Comparison of ENCODE assay signal across 11 cellular contexts in genomic region chr11:128573674-128574073, GRCh38. TPM values are rescaled to one million over a fixed set of nuclear protein-coding genes. Genes with fewer than 3 reads are reported as not detected.
DNase-seq lines count a peak whose midpoint lies in the region; ATAC-seq and TF ChIP-seq lines count a peak whose summit lies in the region.
"Had no signal": no experiment of that assay in that cellular context is flagged by ENCODE, and none has a peak within 500 bp of the region (broad histone marks: within the 10 kb centered on the region; RNA-seq: fewer than 3 reads in every experiment).

No MANE protein-coding gene starts in this region.

- ATAC-seq in PC-3: no peak

- BruUV-seq in PC-3 (replicated peaks; lab: Mats Ljungman, UMichigan): no TSS peak

- POLR2A ChIA-PET in PC-3 (lab: Charles Lee; ENCODE audit: unreplicated experiment): no interaction called here

- WGBS in transverse colon (ENCODE audit: low coverage in 1 of 2), 2 donors: 92 to 97% methylated on average over 5 of the region's 5 CpGs

- H3K36me3 ChIP-seq in PC-3 (ENCODE audit: low read depth, low read length) (no peaks in the 10 kb centered on the region), transverse colon (no peaks in the 10 kb centered on the region)

- H2AFZ ChIP-seq in PC-3 (ENCODE audit: low read length): no peak overlapping the region

- H3K4me1 ChIP-seq in PC-3 (ENCODE audit: insufficient read depth, low read length) (peaks cover 13% of the 10 kb centered on the region), transverse colon (peaks cover 3 to 19% (median 14%) of the 10 kb centered on the region in 4 donors)
- H3K4me1 ChIP-seq: Caco-2 had no signal

- in situ Hi-C loops in transverse colon (cut with MboI; ENCODE audit: low pct_ligation_motif_present in 1 of 4, low pct_unique_long_range_greater_than_20kb in 1 of 4, low sequenced_read_pairs in 3 of 4): no loop called here

- no peak for TF ChIP-seq POLR2A in transverse colon (IDR thresholded peaks at IDR 0.05)

- TF ChIP-seq EP300 in transverse colon (IDR thresholded peaks at IDR 0.05; ENCODE audit: low read depth): no peak

- no peak overlapping the region for H3K9ac ChIP-seq in PC-3 (ENCODE audit: low read length)

- no peaks in the 10 kb centered on the region for H4K20me1 ChIP-seq in PC-3 (ENCODE audit: low read length)

- H3K79me2 ChIP-seq in PC-3 (ENCODE audit: low read length): no peaks in the 10 kb centered on the region

- no peaks in the 10 kb centered on the region for H3F3A ChIP-seq in PC-3 (ENCODE audit: low read length, unreplicated experiment)

- H3K4me2 ChIP-seq in PC-3 (ENCODE audit: low read length): no peak overlapping the region

- H3K4me3 ChIP-seq in PC-3 (ENCODE audit: low read length): no peak overlapping the region
- no peak overlapping the region for H3K4me3 ChIP-seq in transverse colon

- DNase-seq in EL (peak; percentile 8), PC-3 (peak; percentile 28), iris pigment epithelial cell (ENCODE audit: low read depth) (peak; percentile 57), MV-4-11 (lab: John Stamatoyannopoulos, UW) (no peak), cerebellar nuclear complex (lab: John Stamatoyannopoulos, UW) (no peak), activated T-cell treated with anti-CD3 and anti-CD28 coated beads for 4 hours (no peak), transverse colon (no peak)
- DNase-seq: Caco-2; CD8-positive, alpha-beta memory T cell; DND-41; GOT3 had no signal

- H3K27me3 ChIP-seq in PC-3 (ENCODE audit: low read length): no peaks in the 10 kb centered on the region
- H3K27me3 ChIP-seq in transverse colon: no peaks in the 10 kb centered on the region

- CTCF ChIA-PET in PC-3 (lab: Charles Lee): no interaction called here

- intact Hi-C loops in PC-3 (cut with micrococcal nuclease): no loop called here
- intact Hi-C loops in transverse colon (cut with DNase I; ENCODE audit: low total_unique reads): no loop called here

- H3K27ac ChIP-seq in PC-3 (ENCODE audit: low read length): no peak overlapping the region
- H3K27ac ChIP-seq in transverse colon: no peak overlapping the region

- TF ChIP-seq CTCF in PC-3 (conservative IDR thresholded peaks at IDR 0.05; ENCODE audit: low read depth, low read length): no peak
- TF ChIP-seq CTCF in transverse colon (IDR thresholded peaks at IDR 0.05): no peak

- no peaks in the 10 kb centered on the region for H3K9me2 ChIP-seq in PC-3 (replicated peaks; ENCODE audit: low read length)

- H3K9me3 ChIP-seq in PC-3 (ENCODE audit: low read length) (no peaks in the 10 kb centered on the region), transverse colon (no peaks in the 10 kb centered on the region)
- H3K9me3 ChIP-seq: Caco-2 had no signal

RNA-seq across cellular contexts. Expression of gene ETS1, which starts 13.7 kb away (rescaled TPM):
- total RNA-seq in PC-3 (2014; rRNA removed): 52.0 and 59.5 TPM in 2 replicates
- total RNA-seq in transverse colon: 10 to 100 TPM; 23.6 to 56.7 (median 29.2) TPM

Comparison
In these comparisons a context has a peak if more than half of its experiments do, and no peak if none do; other contexts are left out.
1. DNase-seq: peak in EL (single experiment), PC-3 (single experiment) and iris pigment epithelial cell (single experiment); none in MV-4-11 (single experiment), cerebellar nuclear complex (0 of 2), activated T-cell treated with anti-CD3 and anti-CD28 coated beads for 4 hours (single experiment) and transverse colon (single experiment).